14 cellular contexts compared by ENCODE assay signal in the genomic region with DNA sequence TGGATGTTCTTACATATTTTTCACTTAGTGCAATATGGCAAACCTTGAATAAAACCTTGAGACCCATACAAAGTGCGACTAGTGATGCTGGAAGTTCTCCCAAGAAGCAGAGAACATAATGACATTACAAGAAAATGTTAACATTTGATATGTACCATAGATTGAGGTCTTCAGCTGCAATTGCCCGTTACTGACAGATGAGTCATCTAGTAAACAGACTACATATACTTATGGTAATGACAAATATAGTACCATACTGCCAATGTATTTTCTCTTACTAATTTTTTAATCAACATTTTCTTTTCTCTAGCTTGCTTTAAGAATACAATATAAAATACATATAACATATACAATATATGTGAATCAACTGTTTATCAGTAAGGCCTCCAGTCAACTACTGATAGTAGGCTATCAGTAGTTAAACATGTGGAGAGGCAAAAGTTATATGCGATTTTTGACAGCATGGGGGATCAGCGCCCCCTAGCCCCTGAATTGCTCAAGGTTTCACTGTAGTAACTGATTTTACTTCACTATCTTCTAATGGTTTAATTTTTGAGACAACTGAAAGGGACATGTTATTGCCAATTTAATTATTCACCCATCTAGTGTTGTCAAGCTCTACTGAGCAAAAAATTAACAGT.
DNase-seq lines count a peak whose midpoint lies in the region; ATAC-seq and TF ChIP-seq lines count a peak whose summit lies in the region.
"Had no signal": no experiment of that assay in that cellular context is flagged by ENCODE, and none has a peak within 500 bp of the region (broad histone marks: within the 10 kb centered on the region; RNA-seq: fewer than 3 reads in every experiment).

No MANE protein-coding gene starts in this region.

- H3K4me3 Mint-ChIP-seq in chondrocyte (ENCODE audit: unreplicated experiment) (no peak overlapping the region), Calu3 (ENCODE audit: low read depth, unreplicated experiment) (no peak overlapping the region)
- H3K4me3 Mint-ChIP-seq: activated CD8-positive, alpha-beta memory T cell treated with anti-CD3 and anti-CD28 coated beads, Interleukin-2, amount 10 ng/mL, durations not matched to agents 7 days and 5 days; B cell; HFFc6 had no signal

- H3K4me1 Mint-ChIP-seq in chondrocyte (ENCODE audit: low read depth) (no peaks in the 10 kb centered on the region), Calu3 (ENCODE audit: low read depth, unreplicated experiment) (no peaks in the 10 kb centered on the region)
- H3K4me1 Mint-ChIP-seq: activated CD8-positive, alpha-beta memory T cell treated with anti-CD3 and anti-CD28 coated beads, Interleukin-2, amount 10 ng/mL, durations not matched to agents 7 days and 5 days; B cell had no signal

- TF ChIP-seq CTCF in 22Rv1 (IDR thresholded peaks at IDR 0.05) = peak; percentile 61
- peak; percentile 31 for TF ChIP-seq CTCF in GM12873 (IDR thresholded peaks at IDR 0.05; ENCODE audit: insufficient read depth, low read depth, low read length, missing control alignments)
- TF ChIP-seq CTCF in OCI-LY7 (conservative IDR thresholded peaks at IDR 0.05; ENCODE audit: low read length) = peak; percentile 72
- peak; percentile 39 for TF ChIP-seq CTCF in chondrocyte (IDR thresholded peaks at IDR 0.05)
- TF ChIP-seq CTCF in Calu3 (IDR thresholded peaks at IDR 0.05; ENCODE audit: unreplicated experiment) = no peak

- no peak overlapping the region for H2AFZ ChIP-seq in OCI-LY7 (ENCODE audit: low read length)

- H3K36me3 ChIP-seq in OCI-LY7 (ENCODE audit: insufficient read depth, low read length) = no peaks in the 10 kb centered on the region
- H3K36me3 ChIP-seq: tibial artery had no signal

- no TSS peak for BruUV-seq in OCI-LY7 (replicated peaks; lab: Mats Ljungman, UMichigan)
- BruUV-seq in Calu3 (replicated peaks; lab: Mats Ljungman, UMichigan) = no TSS peak

- peaks cover 2% of the 10 kb centered on the region for H3K27me3 Mint-ChIP-seq in chondrocyte (ENCODE audit: low read depth)
- H3K27me3 Mint-ChIP-seq in Calu3 (ENCODE audit: unreplicated experiment) = no peaks in the 10 kb centered on the region
- H3K27me3 Mint-ChIP-seq: activated CD8-positive, alpha-beta memory T cell treated with anti-CD3 and anti-CD28 coated beads, Interleukin-2, amount 10 ng/mL, durations not matched to agents 7 days and 5 days; B cell had no signal

- H3K27ac ChIP-seq in 22Rv1 = no peak overlapping the region
- no peak overlapping the region for H3K27ac ChIP-seq in OCI-LY7 (ENCODE audit: low read depth, low read length, poor library complexity, severe bottlenecking)
- H3K27ac ChIP-seq: tibial artery had no signal

- intact Hi-C loops in OCI-LY7 (cut with micrococcal nuclease; ENCODE audit: unreplicated experiment) = no loop called here
- intact Hi-C loops in Calu3 (cut with micrococcal nuclease; ENCODE audit: unreplicated experiment) = no loop called here

- H3K9me3 Mint-ChIP-seq in chondrocyte (ENCODE audit: low read depth) (peaks cover 5% of the 10 kb centered on the region), Calu3 (ENCODE audit: low read depth, unreplicated experiment) (peaks cover 4% of the 10 kb centered on the region)

- H4K20me1 ChIP-seq in OCI-LY7 (ENCODE audit: insufficient read depth, low read length) = no peaks in the 10 kb centered on the region

- H3K9me3 ChIP-seq in OCI-LY7 (ENCODE audit: low read length) = no peaks in the 10 kb centered on the region
- H3K9me3 ChIP-seq: tibial artery had no signal

- no peak for ATAC-seq in GM19455 (IDR thresholded peaks at IDR 0.05; ENCODE audit: unreplicated experiment)
- ATAC-seq: activated CD8-positive, alpha-beta memory T cell treated with anti-CD3 and anti-CD28 coated beads, Interleukin-2, amount 10 ng/mL, durations not matched to agents 7 days and 5 days; sciatic nerve had no signal

- H3K9me2 ChIP-seq in OCI-LY7 (ENCODE audit: insufficient read depth, low read length) = no peaks in the 10 kb centered on the region

- H3K79me2 ChIP-seq in OCI-LY7 (ENCODE audit: insufficient read depth, low read depth, low read length) = no peaks in the 10 kb centered on the region

- no peaks in the 10 kb centered on the region for H3K36me3 Mint-ChIP-seq in chondrocyte (ENCODE audit: low read depth)
- no peaks in the 10 kb centered on the region for H3K36me3 Mint-ChIP-seq in Calu3 (ENCODE audit: insufficient read depth, unreplicated experiment)
- H3K36me3 Mint-ChIP-seq: activated CD8-positive, alpha-beta memory T cell treated with anti-CD3 and anti-CD28 coated beads, Interleukin-2, amount 10 ng/mL, durations not matched to agents 7 days and 5 days had no signal

- no peak overlapping the region for H3K4me3 ChIP-seq in OCI-LY7 (ENCODE audit: low read depth, low read length, poor library complexity, severe bottlenecking)
- H3K4me3 ChIP-seq: tibial artery had no signal

- no peak overlapping the region for H3K4me2 ChIP-seq in OCI-LY7 (ENCODE audit: low read length)

- POLR2A ChIA-PET in OCI-LY7 (lab: Charles Lee) = interaction anchor here (0.5 to 0.7 kb wide), 2 partner anchors 15 to 1722 kb away, joined by 3 read pairs; no protein-coding TSS in a partner anchor

- H3K27ac Mint-ChIP-seq in chondrocyte (ENCODE audit: unreplicated experiment) (no peak overlapping the region), Calu3 (ENCODE audit: unreplicated experiment) (no peak overlapping the region)
- H3K27ac Mint-ChIP-seq: activated CD8-positive, alpha-beta memory T cell treated with anti-CD3 and anti-CD28 coated beads, Interleukin-2, amount 10 ng/mL, durations not matched to agents 7 days and 5 days; B cell; HFFc6 had no signal

- peak; percentile 2 for DNase-seq in OCI-LY7 (ENCODE audit: low spot score)
- no peak for DNase-seq in chondrocyte (ENCODE audit: low spot score)
- DNase-seq in Ammon's horn (ENCODE audit: low spot score) = no peak
- DNase-seq in Calu3 = no peak
- DNase-seq in activated CD8-positive, alpha-beta memory T cell treated with anti-CD3 and anti-CD28 coated beads, Interleukin-2, amount 50 U/mL, for 48 hours = no peak
- DNase-seq: activated CD8-positive, alpha-beta memory T cell treated with anti-CD3 and anti-CD28 coated beads, Interleukin-2, amount 10 ng/mL, durations not matched to agents 7 days and 5 days; HFFc6; NCI-H510A; tibial artery had no signal

- no peaks in the 10 kb centered on the region for H3K4me1 ChIP-seq in OCI-LY7 (ENCODE audit: insufficient read depth, low read length, poor library complexity, severe bottlenecking)
- H3K4me1 ChIP-seq: tibial artery had no signal

- CTCF ChIA-PET in OCI-LY7 (lab: Charles Lee; ENCODE audit: unreplicated experiment) (no interaction called here), Calu3 (lab: Charles Lee) (no interaction called here)
